21 cellular contexts compared by ENCODE assay signal in the genomic region with DNA sequence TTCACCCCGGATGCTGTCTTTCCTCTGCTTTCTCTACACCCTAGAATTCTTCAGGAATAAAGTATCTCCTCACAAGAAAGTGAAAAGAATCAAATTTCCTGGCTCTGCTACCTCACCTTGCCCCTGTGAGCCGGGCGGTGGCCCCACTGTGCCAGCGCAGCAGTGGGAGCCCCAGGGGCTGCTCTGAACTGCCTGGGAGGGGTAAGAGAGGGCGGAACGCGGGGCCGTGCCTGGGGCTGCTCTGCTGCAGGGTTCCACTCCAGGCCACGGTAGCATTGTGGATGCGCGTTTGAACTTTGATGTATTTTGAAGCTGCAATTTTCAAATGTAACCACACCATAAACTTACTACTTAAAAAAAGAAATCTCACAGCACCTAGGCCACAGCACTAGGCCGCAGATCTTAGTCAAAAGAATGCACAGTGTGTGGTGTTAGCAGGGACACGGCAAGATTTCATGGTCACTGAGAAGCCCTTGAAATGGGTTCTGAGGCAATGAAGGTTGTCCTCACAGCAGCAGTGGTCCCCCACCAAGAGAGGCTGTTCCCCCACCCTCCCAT. TPM values are rescaled to one million over a fixed set of nuclear protein-coding genes. Genes with fewer than 3 reads are reported as not detected.
"Had no signal": no experiment of that assay in that cellular context is flagged by ENCODE, and none has a peak within 500 bp of the region (broad histone marks: within the 10 kb centered on the region; RNA-seq: fewer than 3 reads in every experiment).

No MANE protein-coding gene starts in this region.

- DNase-seq: activated CD4-positive, alpha-beta T cell treated with anti-CD3 and anti-CD28 coated beads for 48 hours; activated naive CD4-positive, alpha-beta T cell treated with anti-CD3 and anti-CD28 coated beads, Interleukin-2, amount 50 U/mL, for 16 hours; cerebellar nuclear complex; effector memory CD4-positive, alpha-beta T cell; foreskin keratinocyte; glutamatergic neuron; hypothalamus; mesenchymal stem cell; psoas muscle; right lobe of liver; stimulated activated CD4-positive, alpha-beta T cell treated with anti-CD3 and anti-CD28 coated beads, Interleukin-4, amount 100 ng/mL, for 4 hours; stomach; T-helper 2 cell; testis had no signal

- H3K4me3 ChIP-seq: psoas muscle, right lobe of liver, smooth muscle cell, stomach, testis, upper lobe of left lung had no signal

- H3K4me2 ChIP-seq: smooth muscle cell had no signal

- H3K27ac Mint-ChIP-seq: activated T-helper 17 cell treated with anti-CD3 and anti-CD28 coated beads, Interleukin-2, amount 50 U/mL, for 72 hours; dendritic cell treated with granulocyte-macrophage colony-stimulating factor and Interleukin-4, amounts not matched to agents 40 ng/mL and 50 ng/mL, for 4 days; WTC11 had no signal

- H3K27ac ChIP-seq: foreskin keratinocyte, psoas muscle, right lobe of liver, stomach, testis, upper lobe of left lung had no signal

- H3K9me3 ChIP-seq: psoas muscle, right lobe of liver, stomach, testis, upper lobe of left lung had no signal

- H3K27me3 ChIP-seq: foreskin keratinocyte, right lobe of liver, stomach, testis, upper lobe of left lung had no signal

- H3K4me3 Mint-ChIP-seq: activated T-helper 17 cell treated with anti-CD3 and anti-CD28 coated beads, Interleukin-2, amount 50 U/mL, for 72 hours; dendritic cell treated with granulocyte-macrophage colony-stimulating factor and Interleukin-4, amounts not matched to agents 40 ng/mL and 50 ng/mL, for 4 days; neural crest cell; WTC11 had no signal

- H3K4me1 ChIP-seq: right lobe of liver, stomach, testis had no signal

- H3K36me3 Mint-ChIP-seq: WTC11 had no signal

- H3K36me3 ChIP-seq: right lobe of liver, stomach, upper lobe of left lung had no signal

- H3K9me3 Mint-ChIP-seq: activated T-helper 17 cell treated with anti-CD3 and anti-CD28 coated beads, Interleukin-2, amount 50 U/mL, for 72 hours; dendritic cell treated with granulocyte-macrophage colony-stimulating factor and Interleukin-4, amounts not matched to agents 40 ng/mL and 50 ng/mL, for 4 days; neural crest cell had no signal

- H3K27me3 Mint-ChIP-seq: activated T-helper 17 cell treated with anti-CD3 and anti-CD28 coated beads, Interleukin-2, amount 50 U/mL, for 72 hours; dendritic cell treated with granulocyte-macrophage colony-stimulating factor and Interleukin-4, amounts not matched to agents 40 ng/mL and 50 ng/mL, for 4 days had no signal

- ATAC-seq: activated T-helper 17 cell treated with anti-CD3 and anti-CD28 coated beads, Interleukin-2, amount 50 U/mL, for 72 hours; foreskin keratinocyte; psoas muscle; WTC11 had no signal

RNA-seq across cellular contexts. Expression of gene PRDM1, which starts 57.5 kb away (rescaled TPM):
- total RNA-seq: osteocyte had no signal
